Comparison of ENCODE assay signal across 31 cellular contexts in genomic region chr20:55615818-55616217, GRCh38.
"Had no signal": no experiment of that assay in that cellular context is flagged by ENCODE, and none has a peak within 500 bp of the region (broad histone marks: within the 10 kb centered on the region; RNA-seq: fewer than 3 reads in every experiment).

No MANE protein-coding gene starts in this region.

- H3K27me3 ChIP-seq: MG63, SJSA1 had no signal

- H3K9me3 ChIP-seq: MG63, SJSA1, SK-N-SH had no signal

- H3K4me3 ChIP-seq: MG63, PC-9, SJSA1 had no signal

- FAIRE-seq: RCC 7860 had no signal

- H3K4me1 ChIP-seq: SJSA1 had no signal

- H2AFZ ChIP-seq: PC-9 had no signal

- H3K4me2 ChIP-seq: PC-9, SK-N-SH had no signal

- H3K9ac ChIP-seq: SK-N-SH had no signal

- ATAC-seq: Panc1 had no signal

- DNase-seq: Kasumi-1, MG63, NCI-H1048, NCI-H1092 treated with DMSO at 0.1 percent for 48 hours, NCI-H1105 treated with DMSO at 0.1 percent for 48 hours, NCI-H1417, NCI-H1436, NCI-H146, NCI-H1694, NCI-H187, NCI-H1930, NCI-H2029 treated with DMSO at 0.1 percent for 48 hours, NCI-H2081 treated with DMSO at 0.1 percent for 48 hours, NCI-H2107, NCI-H2171, NCI-H226, NCI-H446 treated with DMSO at 0.1 percent for 48 hours, NCI-H510A, NCI-H524, NCI-H526, NCI-H69, NCI-H748 treated with DMSO at 0.1 percent for 48 hours, NCI-H82, PC-9, Right ventricle myocardium superior, SHP77 treated with DMSO at 0.1 percent for 48 hours, SK-N-SH had no signal

- H3K36me3 ChIP-seq: MG63, SJSA1 had no signal

- H3K27ac ChIP-seq: PC-9, RWPE1, SJSA1 had no signal
